9 cellular contexts compared by ENCODE assay signal in the genomic region with DNA sequence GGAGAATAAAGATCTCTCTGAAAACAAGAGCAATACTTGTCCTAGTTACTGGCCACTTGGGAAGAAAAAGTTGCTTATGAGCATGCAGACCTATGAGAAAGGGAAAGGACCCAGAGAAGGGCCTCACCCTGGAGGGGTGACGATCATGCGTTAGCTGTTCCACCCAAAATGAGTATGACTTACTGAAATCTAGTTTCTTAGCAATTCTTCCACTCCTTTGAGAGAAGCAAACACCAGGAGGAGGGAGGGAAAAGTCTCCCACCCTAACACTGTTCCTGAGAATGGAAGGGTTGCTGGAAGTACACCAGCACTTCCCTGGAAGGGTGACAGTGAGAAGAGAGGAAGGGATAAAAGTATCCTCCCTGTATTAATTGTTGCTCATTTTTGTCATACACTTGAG.
"Had no signal": no experiment of that assay in that cellular context is flagged by ENCODE, and none has a peak within 500 bp of the region (broad histone marks: within the 10 kb centered on the region; RNA-seq: fewer than 3 reads in every experiment).

No MANE protein-coding gene starts in this region.

- H3K4me1 Mint-ChIP-seq: IgD-negative memory B cell had no signal

- H3K9me3 ChIP-seq: HAP-1 had no signal

- ATAC-seq: HCT116, HepG2 had no signal

- H3K4me3 ChIP-seq: GM23248, HAP-1 had no signal

- H3K36me3 Mint-ChIP-seq: IgD-negative memory B cell had no signal

- H3K27ac ChIP-seq: GM23248, HL-60 had no signal

- H3K4me1 ChIP-seq: HAP-1 had no signal

- H3K4me3 Mint-ChIP-seq: HFFc6, IgD-negative memory B cell had no signal

- DNase-seq: GM23248, GOT3, H7, HFFc6 had no signal

- H3K27me3 Mint-ChIP-seq: IgD-negative memory B cell had no signal

- H3K36me3 ChIP-seq: HAP-1 had no signal

- H3K27ac Mint-ChIP-seq: HFFc6, IgD-negative memory B cell had no signal
